Comparison of ENCODE assay signal across 8 cellular contexts in the genomic region with DNA sequence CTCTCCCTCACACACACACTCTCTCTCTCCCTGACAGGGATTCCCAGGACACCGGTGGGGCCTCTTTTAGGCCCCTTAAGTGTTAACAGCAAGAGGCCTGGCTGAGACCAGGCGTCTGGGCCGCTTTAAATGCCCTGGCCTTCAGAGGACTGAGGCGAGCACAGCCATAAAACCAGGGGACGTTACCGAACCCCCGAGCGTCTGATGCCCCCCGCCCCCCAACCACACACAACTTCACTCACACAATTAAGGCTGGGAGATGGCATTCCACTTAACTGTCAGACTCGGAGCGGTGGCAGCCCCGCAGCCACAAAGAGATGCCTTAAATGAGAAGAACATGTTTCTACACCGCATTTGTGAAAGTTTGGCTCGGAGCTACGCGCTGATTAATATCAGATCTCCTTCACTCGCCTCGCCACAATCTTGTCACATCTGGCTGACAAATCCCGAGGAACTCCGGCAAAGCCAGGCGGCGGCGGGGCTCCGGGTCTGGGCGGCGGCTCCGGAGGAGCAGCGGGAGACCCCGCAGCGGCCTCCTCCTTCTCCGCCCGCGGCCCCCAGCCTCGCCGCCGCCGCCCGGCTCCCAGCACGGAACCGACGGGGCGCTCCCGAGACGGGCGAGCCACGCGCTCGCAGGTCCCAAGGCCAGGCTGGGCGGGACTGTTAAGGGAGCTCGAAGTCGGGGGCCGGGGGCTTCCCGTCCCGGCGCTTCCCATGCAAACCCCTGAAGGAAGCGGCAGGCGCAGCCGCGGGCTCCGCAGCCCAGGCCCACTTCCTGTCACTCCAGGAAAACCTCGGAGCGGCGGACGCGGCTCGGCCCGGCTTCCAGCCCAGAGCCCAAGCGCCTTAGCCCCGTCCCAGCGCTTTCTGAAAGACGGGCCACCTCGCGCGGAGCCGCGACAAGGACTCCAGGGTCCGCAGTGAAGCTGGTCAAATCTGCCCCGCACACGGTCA. TPM values are rescaled to one million over a fixed set of nuclear protein-coding genes. Genes with fewer than 3 reads are reported as not detected.
DNase-seq lines count a peak whose midpoint lies in the region; ATAC-seq and TF ChIP-seq lines count a peak whose summit lies in the region.

No MANE protein-coding gene starts in this region.

- peak overlapping the region; percentile 74 for H3K27ac ChIP-seq in GM23248
- H3K27ac ChIP-seq in left ventricle myocardium inferior (replicated peaks), result no peak overlapping the region
- H3K27ac ChIP-seq in gastrocnemius medialis, result no peak overlapping the region
- H3K27ac ChIP-seq in SJCRH30, result no peak overlapping the region

- H3K27me3 ChIP-seq in GM23248 (replicated peaks; ENCODE audit: insufficient read depth) (no peaks in the 10 kb centered on the region), left ventricle myocardium inferior (ENCODE audit: low read depth) (peaks cover 90% of the 10 kb centered on the region), gastrocnemius medialis (peaks cover 48 to 63% (median 51%) of the 10 kb centered on the region in 3 donors), SJCRH30 (no peaks in the 10 kb centered on the region)

- no peak overlapping the region for H3K27ac Mint-ChIP-seq in activated CD8-positive, alpha-beta T cell treated with anti-CD3 and anti-CD28 coated beads, Interleukin-2, amount 10 ng/mL, durations not matched to agents 7 days and 5 days

- peaks cover 8% of the 10 kb centered on the region for H3K4me1 Mint-ChIP-seq in activated CD8-positive, alpha-beta T cell treated with anti-CD3 and anti-CD28 coated beads, Interleukin-2, amount 10 ng/mL, durations not matched to agents 7 days and 5 days (ENCODE audit: low read depth)

- peak overlapping the region; percentile 90 for H3K9ac ChIP-seq in GM23248

- peaks cover 39% of the 10 kb centered on the region for H3F3A ChIP-seq in GM23248 (ENCODE audit: insufficient read depth)

- no peaks in the 10 kb centered on the region for H3K9me2 ChIP-seq in GM23248 (ENCODE audit: insufficient read depth)

- intact Hi-C loops in left ventricle myocardium inferior (cut with micrococcal nuclease), result no loop called here
- intact Hi-C loops in gastrocnemius medialis (cut with DNase I; ENCODE audit: low total_unique reads), result no loop called here

- peaks cover 62% of the 10 kb centered on the region for H3K27me3 Mint-ChIP-seq in activated CD8-positive, alpha-beta T cell treated with anti-CD3 and anti-CD28 coated beads, Interleukin-2, amount 10 ng/mL, durations not matched to agents 7 days and 5 days (ENCODE audit: low read depth)

- TF ChIP-seq CTCF in left ventricle myocardium inferior (IDR thresholded peaks at IDR 0.05; ENCODE audit: borderline replicate concordance), result no peak
- TF ChIP-seq CTCF in gastrocnemius medialis (IDR thresholded peaks at IDR 0.05 in 4 of 5, conservative IDR thresholded peaks at IDR 0.05 in 1 of 5), result no peak

- in situ Hi-C loops in GM23248 (cut with MboI), result no loop called here
- in situ Hi-C loops in gastrocnemius medialis (cut with MboI; ENCODE audit: low sequenced_read_pairs in 4 of 4), result no loop called here

- H4K20me1 ChIP-seq in GM23248 (ENCODE audit: insufficient read depth), result no peaks in the 10 kb centered on the region

- peaks cover 61% of the 10 kb centered on the region for H3K79me2 ChIP-seq in GM23248 (ENCODE audit: insufficient read depth)

- H3K9me3 Mint-ChIP-seq in activated CD8-positive, alpha-beta T cell treated with anti-CD3 and anti-CD28 coated beads, Interleukin-2, amount 10 ng/mL, durations not matched to agents 7 days and 5 days (ENCODE audit: insufficient read depth), result no peaks in the 10 kb centered on the region

- WGBS in GM23248 (ENCODE audit: low coverage in 1 of 2, low lambda C conversion rate in 2 of 2, missing lambda C conversion rate in 2 of 2), 2 experiments, result 2% methylated on average over 64 to 72 of the region's 79 CpGs

- peak overlapping the region; percentile 50 for H3K4me3 Mint-ChIP-seq in activated CD8-positive, alpha-beta T cell treated with anti-CD3 and anti-CD28 coated beads, Interleukin-2, amount 10 ng/mL, durations not matched to agents 7 days and 5 days

- no peaks in the 10 kb centered on the region for H3K36me3 ChIP-seq in GM23248 (ENCODE audit: low read depth)
- no peaks in the 10 kb centered on the region for H3K36me3 ChIP-seq in left ventricle myocardium inferior
- no peaks in the 10 kb centered on the region for H3K36me3 ChIP-seq in gastrocnemius medialis
- H3K36me3 ChIP-seq in SJCRH30, result no peaks in the 10 kb centered on the region

- H3K4me1 ChIP-seq in GM23248 (ENCODE audit: insufficient read depth) (peaks cover 41% of the 10 kb centered on the region), left ventricle myocardium inferior (peaks cover 15% of the 10 kb centered on the region), gastrocnemius medialis (no peaks in the 10 kb centered on the region), SJCRH30 (no peaks in the 10 kb centered on the region)

- CTCF ChIA-PET in activated CD8-positive, alpha-beta T cell treated with anti-CD3 and anti-CD28 coated beads, Interleukin-2, amount 10 ng/mL, durations not matched to agents 7 days and 5 days (lab: Charles Lee), result no interaction called here

- peak overlapping the region; percentile 80 for H3K4me2 ChIP-seq in GM23248 (ENCODE audit: unreplicated experiment)

- peak overlapping the region; percentile 78 for H3K4me3 ChIP-seq in GM23248
- H3K4me3 ChIP-seq in left ventricle myocardium inferior, result peak overlapping the region; percentile 69
- H3K4me3 ChIP-seq in gastrocnemius medialis, result peak overlapping the region; percentile 49 to 56 (median 51)
- no peak overlapping the region for H3K4me3 ChIP-seq in SJCRH30

- H2AFZ ChIP-seq in GM23248, result peak overlapping the region; percentile 84

- H3K9me3 ChIP-seq in GM23248 (ENCODE audit: low read depth), result no peaks in the 10 kb centered on the region
- no peaks in the 10 kb centered on the region for H3K9me3 ChIP-seq in left ventricle myocardium inferior (replicated peaks)
- no peaks in the 10 kb centered on the region for H3K9me3 ChIP-seq in gastrocnemius medialis
- 0 out of 2 replicates have a peak, but pooled peaks cover 5% of the 10 kb centered on the region for H3K9me3 ChIP-seq in SJCRH30 (replicated peaks)

- TF ChIP-seq POLR2A in gastrocnemius medialis (IDR thresholded peaks at IDR 0.05), result no peak

- H3K36me3 Mint-ChIP-seq in activated CD8-positive, alpha-beta T cell treated with anti-CD3 and anti-CD28 coated beads, Interleukin-2, amount 10 ng/mL, durations not matched to agents 7 days and 5 days (ENCODE audit: low read depth), result no peaks in the 10 kb centered on the region

- peak; percentile 33 for ATAC-seq in activated CD8-positive, alpha-beta T cell treated with anti-CD3 and anti-CD28 coated beads, Interleukin-2, amount 10 ng/mL, durations not matched to agents 7 days and 5 days
- no peak for ATAC-seq in gastrocnemius medialis

- POLR2A ChIA-PET in activated CD8-positive, alpha-beta T cell treated with anti-CD3 and anti-CD28 coated beads, Interleukin-2, amount 10 ng/mL, durations not matched to agents 7 days and 5 days (lab: Charles Lee), result no interaction called here

- DNase-seq in GM23248 (peak; percentile 79), left ventricle myocardium inferior (peak; percentile 30), gastrocnemius medialis (no peak), nucleus accumbens (lab: John Stamatoyannopoulos, UW) (no peak), SJCRH30 (no peak), GF-D8 (lab: John Stamatoyannopoulos, UW) (no peak)
- DNase-seq in activated CD8-positive, alpha-beta T cell treated with anti-CD3 and anti-CD28 coated beads, Interleukin-2, amount 10 ng/mL, durations not matched to agents 7 days and 5 days, result no peak
- DNase-seq in activated effector memory CD4-positive, alpha-beta T cell treated with anti-CD3 and anti-CD28 coated beads, Interleukin-2, amount 50 U/mL, for 16 hours, result no peak

RNA-seq across cellular contexts. Expression of a gene that starts 1.3 kb away (rescaled TPM):
- 7.5 and 8.7 TPM in 2 replicates for total RNA-seq in GM23248 (2014; rRNA removed; shearing (Covaris generic))
- polyA plus RNA-seq in GM23248 (2016; fragmentation: Nextera tagmentation; extraction: Ambion mirVana), result 4.1 and 4.3 TPM in 2 replicates
- total RNA-seq in activated CD8-positive, alpha-beta T cell treated with anti-CD3 and anti-CD28 coated beads, Interleukin-2, amount 10 ng/mL, durations not matched to agents 7 days and 5 days, result not detected
- 0.11 TPM for total RNA-seq in left ventricle myocardium inferior
- under 1 TPM in 3 of 4 donors, not detected in 1; 0.10 to 0.13 (median 0.11) TPM for total RNA-seq in gastrocnemius medialis
- total RNA-seq in SJCRH30 (2014; rRNA removed; shearing (Covaris generic)), result not detected in 2 replicates

Comparison
In these comparisons a context has a peak if more than half of its experiments do, and no peak if none do; other contexts are left out.
1. DNase-seq: peak in GM23248 (single experiment) and left ventricle myocardium inferior (single experiment); none in activated CD8-positive, alpha-beta T cell treated with anti-CD3 and anti-CD28 coated beads, Interleukin-2, amount 10 ng/mL, durations not matched to agents 7 days and 5 days (single experiment), gastrocnemius medialis (0 of 2), nucleus accumbens (0 of 56), SJCRH30 (0 of 2), GF-D8 (single experiment) and activated effector memory CD4-positive, alpha-beta T cell treated with anti-CD3 and anti-CD28 coated beads, Interleukin-2, amount 50 U/mL, for 16 hours (single experiment).